ENCODE assay signal across 13 cellular contexts in genomic region chr12:91180162-91180561, GRCh38. TPM values are rescaled to one million over a fixed set of nuclear protein-coding genes. Genes with fewer than 3 reads are reported as not detected.
DNase-seq lines count a peak whose midpoint lies in the region; ATAC-seq and TF ChIP-seq lines count a peak whose summit lies in the region.
"Had no signal": no experiment of that assay in that cellular context is flagged by ENCODE, and none has a peak within 500 bp of the region (broad histone marks: within the 10 kb centered on the region; RNA-seq: fewer than 3 reads in every experiment).

No MANE protein-coding gene starts in this region.

- no peak for TF ChIP-seq CTCF in AG04450 (IDR thresholded peaks at IDR 0.05; ENCODE audit: low read depth, low read length)
- TF ChIP-seq CTCF in SK-N-SH (IDR thresholded peaks at IDR 0.05): no peak
- no peak for TF ChIP-seq CTCF in fibroblast of the aortic adventitia (IDR thresholded peaks at IDR 0.05; ENCODE audit: insufficient read depth, low read length)
- no peak for TF ChIP-seq CTCF in gastrocnemius medialis (IDR thresholded peaks at IDR 0.05 in 4 of 5, conservative IDR thresholded peaks at IDR 0.05 in 1 of 5)

- no peak overlapping the region for H3K27ac ChIP-seq in AG04450 (ENCODE audit: low read depth, low read length)
- peak overlapping the region; percentile 53 to 75 for H3K27ac ChIP-seq in SK-N-SH (ENCODE audit: low read depth in 2 of 2, low read length in 1 of 2)
- peak overlapping the region; percentile 51 to 62 (median 56) for H3K27ac ChIP-seq in gastrocnemius medialis
- H3K27ac ChIP-seq: BLaER1 had no signal

- H3K36me3 ChIP-seq in SK-N-SH (replicated peaks in 1 of 2; ENCODE audit: control insufficient read depth in 1 of 2, insufficient read depth in 2 of 2, low read length in 1 of 2) (no peaks in the 10 kb centered on the region), gastrocnemius medialis (no peaks in the 10 kb centered on the region)
- H3K36me3 ChIP-seq: BLaER1 had no signal

- no peaks in the 10 kb centered on the region for H4K20me1 ChIP-seq in SK-N-SH (ENCODE audit: insufficient read depth)
- H4K20me1 ChIP-seq: BLaER1 had no signal

- H3K4me1 ChIP-seq in SK-N-SH (ENCODE audit: control insufficient read depth in 1 of 2, insufficient read depth in 2 of 2, low read depth in 1 of 2, low read length in 1 of 2) (peaks cover 9 to 29% of the 10 kb centered on the region in 2 experiments; a peak in 3 of 4 replicates), gastrocnemius medialis (no peaks in the 10 kb centered on the region)

- no peaks in the 10 kb centered on the region for H3K79me2 ChIP-seq in SK-N-SH (ENCODE audit: insufficient read depth)

- H3K27me3 ChIP-seq in AG04450 (ENCODE audit: control insufficient read depth, insufficient read depth, low read length): no peaks in the 10 kb centered on the region
- H3K27me3 ChIP-seq in SK-N-SH (ENCODE audit: insufficient read depth): no peaks in the 10 kb centered on the region
- no peaks in the 10 kb centered on the region for H3K27me3 ChIP-seq in gastrocnemius medialis
- H3K27me3 ChIP-seq: BLaER1 had no signal

- in situ Hi-C loops in gastrocnemius medialis (cut with MboI; ENCODE audit: low sequenced_read_pairs in 4 of 4): loop anchor here in 2 of 4 donors (10.0 kb wide), 1 partner anchor 145 kb away; no protein-coding TSS in a partner anchor

- H3K4me3 ChIP-seq in AG04450 (ENCODE audit: low read depth, low read length): peak overlapping the region; percentile 53
- peak overlapping the region in 1 of 2 experiments; percentile 42; a peak in 1 of 4 replicates for H3K4me3 ChIP-seq in SK-N-SH (ENCODE audit: low read depth in 2 of 2, low read length in 1 of 2)
- H3K4me3 ChIP-seq in fibroblast of the aortic adventitia (ENCODE audit: low read depth, low read length): peak overlapping the region; percentile 72
- peak overlapping the region; percentile 20 to 44 (median 37) for H3K4me3 ChIP-seq in gastrocnemius medialis
- H3K4me3 ChIP-seq: BLaER1 had no signal

- no peak for ATAC-seq in gastrocnemius medialis
- ATAC-seq: WTC11 had no signal

- WGBS in SK-N-SH (ENCODE audit: low lambda C conversion rate): 93% methylated on average over 3 of the region's 3 CpGs

- no peak for DNase-seq in AG04450 (ENCODE audit: low read depth, low spot score)
- no peak for DNase-seq in SK-N-SH
- DNase-seq in fibroblast of the aortic adventitia (ENCODE audit: low read depth): no peak
- DNase-seq in gastrocnemius medialis: no peak
- no peak for DNase-seq in EL
- DNase-seq in LoVo (ENCODE audit: low spot score): no peak
- no peak for DNase-seq in SIG-M5 treated with dmso at 0.1 percent for 504 hours (lab: John Stamatoyannopoulos, UW; ENCODE audit: unreplicated experiment)
- DNase-seq in ecto neural progenitor cell (ENCODE audit: low spot score): no peak
- DNase-seq: naive B cell, NCI-H1930, NCI-H82 had no signal

- POLR2A ChIA-PET in AG04450 (lab: Yijun Ruan, JAX): interaction anchor here (0.6 to 4.4 kb wide), 6 partner anchors 32 to 147 kb away, joined by 3 to 38 read pairs (median 4); partner anchors contain the start of gene LUM
- POLR2A ChIA-PET in SK-N-SH (lab: Yijun Ruan, JAX): interaction anchor here (0.8 kb wide), 1 partner anchor 76 kb away, joined by 3 read pairs; no protein-coding TSS in a partner anchor

- TF ChIP-seq EP300 in SK-N-SH (IDR thresholded peaks at IDR 0.05; ENCODE audit: borderline replicate concordance in 1 of 2, low read depth in 1 of 2, low read length in 1 of 2): no peak

- peaks cover 21% of the 10 kb centered on the region for H3F3A ChIP-seq in SK-N-SH (replicated peaks; ENCODE audit: insufficient read depth)

- TF ChIP-seq RAD21 in SK-N-SH (IDR thresholded peaks at IDR 0.05; ENCODE audit: low read length): no peak

- no peak for TF ChIP-seq POLR2A in gastrocnemius medialis (IDR thresholded peaks at IDR 0.05)

- no peaks in the 10 kb centered on the region for H3K9me3 ChIP-seq in AG04450 (ENCODE audit: control insufficient read depth, insufficient read depth, low read length)
- no peaks in the 10 kb centered on the region for H3K9me3 ChIP-seq in SK-N-SH
- no peaks in the 10 kb centered on the region for H3K9me3 ChIP-seq in gastrocnemius medialis
- H3K9me3 ChIP-seq: BLaER1 had no signal

- intact Hi-C loops in gastrocnemius medialis (cut with DNase I; ENCODE audit: low total_unique reads): loop anchor here (5.0 kb wide), 1 partner anchor 37 kb away; no protein-coding TSS in a partner anchor

- H3K9me2 ChIP-seq in SK-N-SH: no peaks in the 10 kb centered on the region

- CTCF ChIA-PET in AG04450 (lab: Charles Lee): interaction anchor here (0.6 to 7.4 kb wide), 5 partner anchors 72 to 201 kb away, joined by 3 to 82 read pairs (median 13); no protein-coding TSS in a partner anchor
- CTCF ChIA-PET in SK-N-SH (lab: Yijun Ruan, JAX): interaction anchor here (0.6 to 8.2 kb wide), 10 partner anchors 8 to 1496 kb away, joined by 3 to 95 read pairs (median 5); no protein-coding TSS in a partner anchor

- peak overlapping the region; percentile 78 for H2AFZ ChIP-seq in SK-N-SH (ENCODE audit: low read depth)

- H3K4me2 ChIP-seq in SK-N-SH: peak overlapping the region; percentile 68
- H3K4me2 ChIP-seq: BLaER1 had no signal

- H3K9ac ChIP-seq in SK-N-SH: peak overlapping the region; percentile 22; the same call in 1 of the 2 replicates
- H3K9ac ChIP-seq: BLaER1 had no signal

TF ChIP-seq in SK-N-SH, 30 proteins besides CTCF, POLR2A, EP300 and RAD21:
- TF ChIP-seq EZH2phosphoT487 (IDR thresholded peaks at IDR 0.05; ENCODE audit: borderline replicate concordance, low read depth): no peak
- TF ChIP-seq YY1 (IDR thresholded peaks at IDR 0.05; ENCODE audit: low read depth): no peak

RNA-seq across cellular contexts. Expression of gene DCN, which starts 2.5 kb away (rescaled TPM):
- polyA plus RNA-seq in AG04450 (2011; rRNA removed) (4,192 and 4,723 TPM in 2 replicates), SK-N-SH (2012; rRNA removed) (5.5 and 8.9 TPM in 2 replicates)
- 1,066 and 1,200 TPM in 2 replicates for polyA minus RNA-seq in AG04450 (2011; rRNA and poly(A)+ RNA removed)
- polyA plus RNA-seq in SK-N-SH (2012; cell fraction: cytosol; rRNA removed): 5.9 and 7.0 TPM in 2 replicates
- polyA plus RNA-seq in SK-N-SH (2012; cell fraction: nucleus; rRNA removed): 3.5 and 7.3 TPM in 2 replicates
- total RNA-seq in fibroblast of the aortic adventitia (ENCODE audit: low replicate concordance) (1,482 and 2,298 TPM in 2 replicates), gastrocnemius medialis (100 to 1,000 TPM; 346 to 674 (median 611) TPM)
